ENCODE assay signal across 8 cellular contexts in the genomic region with DNA sequence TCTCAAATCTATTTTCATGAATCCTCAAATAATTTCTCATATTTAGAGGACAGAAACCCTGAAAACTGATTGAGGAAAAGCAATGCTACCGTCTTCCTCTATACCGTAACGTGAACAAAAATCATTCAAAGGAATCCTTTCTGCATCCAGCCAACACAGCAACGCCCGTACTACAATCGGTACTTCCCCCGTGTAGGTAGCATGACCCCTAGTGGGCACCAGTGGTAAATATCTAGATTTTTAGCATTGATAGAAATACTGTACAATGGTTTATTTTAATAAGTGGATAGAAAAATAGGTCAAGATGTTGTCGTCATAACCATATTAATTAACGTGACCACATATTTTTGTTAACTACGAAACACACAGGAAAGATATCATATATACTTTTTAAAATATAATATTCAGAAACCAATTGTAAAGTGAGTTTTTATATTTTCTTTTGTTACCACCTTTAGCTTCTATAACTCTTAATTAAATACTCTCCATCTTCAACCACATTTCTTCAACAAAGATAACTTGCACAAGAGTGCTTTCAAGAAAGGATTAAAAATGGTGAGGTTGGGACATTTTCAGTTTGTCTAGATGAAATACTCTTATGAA.
DNase-seq lines count a peak whose midpoint lies in the region; ATAC-seq and TF ChIP-seq lines count a peak whose summit lies in the region.

No MANE protein-coding gene starts in this region.

- no peaks in the 10 kb centered on the region for H3K4me1 ChIP-seq in heart right ventricle

- in situ Hi-C loops in GM13976 (cut with MboI; ENCODE audit: low sequenced_read_pairs, unreplicated experiment), result no loop called here

- CTCF ChIA-PET in activated B cell treated with CpG ODN at 0.5 μM for 24 hours (lab: Charles Lee), result interaction anchor here (0.7 kb wide), 1 partner anchor 10 kb away, joined by 3 read pairs; no protein-coding TSS in a partner anchor

- no peaks in the 10 kb centered on the region for H3K36me3 Mint-ChIP-seq in activated B cell treated with CpG ODN at 0.5 μM for 24 hours (ENCODE audit: low read depth)
- H3K36me3 Mint-ChIP-seq in activated T-cell treated with anti-CD3 and anti-CD28 coated beads, Interleukin-2, amount 50 U/mL, for 4 hours (ENCODE audit: insufficient read depth), result no peaks in the 10 kb centered on the region

- intact Hi-C loops in activated B cell treated with CpG ODN at 0.5 μM for 24 hours (cut with micrococcal nuclease) (loop anchor here (1.0 to 2.0 kb wide), 3 partner anchors 586 to 1409 kb away; no protein-coding TSS in a partner anchor), heart right ventricle (cut with DNase I) (loop anchor here in 8 of 10 donors (5.0 to 10.0 kb wide), 3 partner anchors 1019 to 1301 kb away; no protein-coding TSS in a partner anchor)

- DNase-seq in Ammon's horn (ENCODE audit: low spot score) (peak; percentile 19), GM13976 (ENCODE audit: low spot score) (peak; percentile 56), NCI-H146 treated with DMSO at 0.1 percent for 48 hours (lab: John Stamatoyannopoulos, UW; ENCODE audit: unreplicated experiment) (peak; percentile 7), activated B cell treated with CpG ODN at 0.5 μM for 24 hours (no peak), heart right ventricle (peak in 1 of 2 donors; percentile 9)
- DNase-seq in stimulated activated CD4-positive, alpha-beta T cell treated with anti-CD3 and anti-CD28 coated beads, Interleukin-4, amount 100 ng/mL, for 48 hours (ENCODE audit: low read depth in 2 of 2), result peak; percentile 0 to 6
- no peak for DNase-seq in activated T-cell treated with anti-CD3 and anti-CD28 coated beads, Interleukin-2, amount 50 U/mL, for 4 hours

- 7 to 8% methylated on average over 10 of the region's 10 CpGs for WGBS in heart right ventricle, 2 donors

- ATAC-seq in HG02678 (IDR thresholded peaks at IDR 0.05; ENCODE audit: unreplicated experiment), result peak; percentile 83
- peak; percentile 40 for ATAC-seq in activated B cell treated with CpG ODN at 0.5 μM for 24 hours (ENCODE audit: low read depth)
- ATAC-seq in heart right ventricle, result no peak
- no peak for ATAC-seq in activated T-cell treated with anti-CD3 and anti-CD28 coated beads, Interleukin-2, amount 50 U/mL, for 4 hours

- POLR2A ChIA-PET in activated B cell treated with CpG ODN at 0.5 μM for 24 hours (lab: Charles Lee), result no interaction called here

- H3K4me3 ChIP-seq in heart right ventricle, result no peak overlapping the region

- H3K4me3 Mint-ChIP-seq in activated B cell treated with CpG ODN at 0.5 μM for 24 hours, result no peak overlapping the region
- no peak overlapping the region for H3K4me3 Mint-ChIP-seq in activated T-cell treated with anti-CD3 and anti-CD28 coated beads, Interleukin-2, amount 50 U/mL, for 4 hours

- H3K27me3 Mint-ChIP-seq in activated B cell treated with CpG ODN at 0.5 μM for 24 hours, result peaks cover 10% of the 10 kb centered on the region
- H3K27me3 Mint-ChIP-seq in activated T-cell treated with anti-CD3 and anti-CD28 coated beads, Interleukin-2, amount 50 U/mL, for 4 hours (ENCODE audit: low read depth), result peaks cover 5% of the 10 kb centered on the region

- TF ChIP-seq CTCF in GM13976 (IDR thresholded peaks at IDR 0.05; ENCODE audit: borderline replicate concordance, control extremely low read depth, extremely low read depth, insufficient read depth, missing control alignments), result peak; percentile 56
- peak; percentile 64 for TF ChIP-seq CTCF in activated B cell treated with CpG ODN at 0.5 μM for 24 hours (IDR thresholded peaks at IDR 0.05)
- peak; percentile 61 to 80 (median 75) for TF ChIP-seq CTCF in heart right ventricle (IDR thresholded peaks at IDR 0.05)

- no peaks in the 10 kb centered on the region for H3K36me3 ChIP-seq in heart right ventricle

- no peak overlapping the region for H3K27ac Mint-ChIP-seq in activated B cell treated with CpG ODN at 0.5 μM for 24 hours

- H3K27ac ChIP-seq in heart right ventricle, result no peak overlapping the region

- peaks cover 0 to 5% (median 0%) of the 10 kb centered on the region in 7 donors for H3K27me3 ChIP-seq in heart right ventricle

- H3K9me3 Mint-ChIP-seq in activated B cell treated with CpG ODN at 0.5 μM for 24 hours, result no peaks in the 10 kb centered on the region
- peaks cover 3% of the 10 kb centered on the region for H3K9me3 Mint-ChIP-seq in activated T-cell treated with anti-CD3 and anti-CD28 coated beads, Interleukin-2, amount 50 U/mL, for 4 hours

- H3K4me1 Mint-ChIP-seq in activated B cell treated with CpG ODN at 0.5 μM for 24 hours, result no peaks in the 10 kb centered on the region
- no peaks in the 10 kb centered on the region for H3K4me1 Mint-ChIP-seq in activated T-cell treated with anti-CD3 and anti-CD28 coated beads, Interleukin-2, amount 50 U/mL, for 4 hours (ENCODE audit: low read depth)

- peaks cover 0 to 12% (median 4%) of the 10 kb centered on the region in 11 donors for H3K9me3 ChIP-seq in heart right ventricle

Comparison
In these comparisons a context has a peak if more than half of its experiments do, and no peak if none do; other contexts are left out.
1. DNase-seq: peak in Ammon's horn (single experiment), GM13976 (single experiment), NCI-H146 treated with DMSO at 0.1 percent for 48 hours (single experiment) and stimulated activated CD4-positive, alpha-beta T cell treated with anti-CD3 and anti-CD28 coated beads, Interleukin-4, amount 100 ng/mL, for 48 hours (2 of 2); none in activated B cell treated with CpG ODN at 0.5 μM for 24 hours (single experiment) and activated T-cell treated with anti-CD3 and anti-CD28 coated beads, Interleukin-2, amount 50 U/mL, for 4 hours (single experiment).
2. ATAC-seq: peak in HG02678 (single experiment) and activated B cell treated with CpG ODN at 0.5 μM for 24 hours (single experiment); none in heart right ventricle (0 of 8) and activated T-cell treated with anti-CD3 and anti-CD28 coated beads, Interleukin-2, amount 50 U/mL, for 4 hours (0 of 2).
3. Peak in every context shown above with its lines, with median percentiles within 50 percentile points of each other: CTCF ChIP-seq.